16 cellular contexts compared by ENCODE assay signal in the genomic region with DNA sequence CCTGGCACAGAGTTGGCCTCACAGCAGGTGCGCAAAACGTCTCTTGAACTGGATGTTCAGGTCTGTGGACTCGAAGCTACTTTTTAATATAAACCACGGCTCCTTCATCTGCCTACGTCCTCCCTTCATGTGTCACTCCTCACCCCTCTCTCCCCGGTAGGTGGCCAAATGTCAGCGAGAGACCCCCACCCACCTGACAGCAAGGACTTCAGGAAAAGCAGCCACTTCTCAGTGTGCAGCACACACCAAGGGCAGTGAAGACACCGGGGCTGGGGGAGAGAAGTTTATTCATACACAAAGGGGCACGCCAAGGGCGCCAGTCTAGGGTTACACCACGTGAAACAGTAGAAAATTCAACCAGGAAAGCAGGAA.
DNase-seq lines count a peak whose midpoint lies in the region; ATAC-seq and TF ChIP-seq lines count a peak whose summit lies in the region.
"Had no signal": no experiment of that assay in that cellular context is flagged by ENCODE, and none has a peak within 500 bp of the region (broad histone marks: within the 10 kb centered on the region; RNA-seq: fewer than 3 reads in every experiment).

No MANE protein-coding gene starts in this region.

- TF ChIP-seq CTCF in heart right ventricle (IDR thresholded peaks at IDR 0.05) (no peak), upper lobe of right lung (IDR thresholded peaks at IDR 0.05) (no peak)

- no peaks in the 10 kb centered on the region for H3K9me3 Mint-ChIP-seq in T-cell
- no peaks in the 10 kb centered on the region for H3K9me3 Mint-ChIP-seq in stimulated activated effector memory CD8-positive, alpha-beta T cell treated with anti-CD3 and anti-CD28 coated beads, Interleukin-12 subunit alpha, Interleukin-12 subunit beta, amount 100 ng/mL, for 72 hours

- POLR2A ChIA-PET in T-cell (lab: Charles Lee): interaction anchor here in 1 of 2 donors (0.7 kb wide), 1 partner anchor 150 kb away, joined by 6 read pairs; no protein-coding TSS in a partner anchor

- no peak overlapping the region for H3K4me3 ChIP-seq in heart right ventricle
- no peak overlapping the region for H3K4me3 ChIP-seq in ectodermal cell (ENCODE audit: insufficient read depth, low read depth, low read length)
- H3K4me3 ChIP-seq in upper lobe of right lung: no peak overlapping the region
- H3K4me3 ChIP-seq: ascending aorta, smooth muscle cell, thyroid gland had no signal

- no peaks in the 10 kb centered on the region for H3K9me3 ChIP-seq in heart right ventricle
- H3K9me3 ChIP-seq in ectodermal cell (ENCODE audit: control insufficient read depth, low read length): no peaks in the 10 kb centered on the region
- no peaks in the 10 kb centered on the region for H3K9me3 ChIP-seq in upper lobe of right lung
- H3K9me3 ChIP-seq: ascending aorta, thyroid gland had no signal

- peak overlapping the region in 2 of 10 donors; percentile 2 to 25 for H3K27ac ChIP-seq in heart right ventricle
- H3K27ac ChIP-seq in ectodermal cell (ENCODE audit: insufficient read depth, low read depth, low read length, poor library complexity, severe bottlenecking): peak overlapping the region; percentile 53
- H3K27ac ChIP-seq in upper lobe of right lung: no peak overlapping the region
- H3K27ac ChIP-seq: ascending aorta, foreskin keratinocyte, thyroid gland had no signal

- H3K27me3 ChIP-seq in heart right ventricle: no peaks in the 10 kb centered on the region
- no peaks in the 10 kb centered on the region for H3K27me3 ChIP-seq in ectodermal cell (ENCODE audit: control insufficient read depth, insufficient read depth, low read length, poor library complexity, severe bottlenecking)
- no peaks in the 10 kb centered on the region for H3K27me3 ChIP-seq in upper lobe of right lung
- H3K27me3 ChIP-seq: ascending aorta, foreskin keratinocyte, thyroid gland had no signal

- 92 to 96% methylated on average over 11 of the region's 11 CpGs for WGBS in heart right ventricle, 2 donors
- 88 to 90% methylated on average over 9 to 11 of the region's 11 CpGs for WGBS in ectodermal cell, 2 experiments

- peaks cover 2 to 28% (median 11%) of the 10 kb centered on the region in 9 donors for H3K4me1 ChIP-seq in heart right ventricle
- peaks cover 18% of the 10 kb centered on the region for H3K4me1 ChIP-seq in ectodermal cell (ENCODE audit: control insufficient read depth, insufficient read depth, low read length)
- peaks cover 10% of the 10 kb centered on the region for H3K4me1 ChIP-seq in upper lobe of right lung
- H3K4me1 ChIP-seq: ascending aorta had no signal

- H3K4me1 Mint-ChIP-seq in T-cell: peaks cover 12 to 39% (median 35%) of the 10 kb centered on the region in 3 donors
- peaks cover 21% of the 10 kb centered on the region for H3K4me1 Mint-ChIP-seq in stimulated activated effector memory CD8-positive, alpha-beta T cell treated with anti-CD3 and anti-CD28 coated beads, Interleukin-12 subunit alpha, Interleukin-12 subunit beta, amount 100 ng/mL, for 72 hours

- intact Hi-C loops in left ventricle myocardium superior (cut with micrococcal nuclease): no loop called here
- intact Hi-C loops in heart right ventricle (cut with DNase I): loop anchor here in 1 of 10 donors (5.0 kb wide), 1 partner anchor 229 kb away; no protein-coding TSS in a partner anchor
- intact Hi-C loops in upper lobe of right lung (cut with DNase I): no loop called here

- peak; percentile 5 for DNase-seq in left ventricle myocardium superior
- DNase-seq in heart right ventricle: no peak
- no peak for DNase-seq in T-cell
- DNase-seq in stimulated activated effector memory CD8-positive, alpha-beta T cell treated with anti-CD3 and anti-CD28 coated beads, Interleukin-12 subunit alpha, Interleukin-12 subunit beta, amount 100 ng/mL, for 72 hours (ENCODE audit: low spot score in 2 of 2): no peak
- DNase-seq in upper lobe of right lung: no peak
- no peak for DNase-seq in LoVo (ENCODE audit: low spot score)
- no peak for DNase-seq in inferior parietal cortex (ENCODE audit: extremely low spot score)
- DNase-seq: AML-193, DMS 273 treated with DMSO at 0.1 percent for 48 hours, foreskin keratinocyte, NCI-H226, SHP77 treated with DMSO at 0.1 percent for 48 hours, thyroid gland had no signal

- H3K4me3 Mint-ChIP-seq in T-cell: peak overlapping the region in 1 of 3 donors; percentile 70
- no peak overlapping the region for H3K4me3 Mint-ChIP-seq in stimulated activated effector memory CD8-positive, alpha-beta T cell treated with anti-CD3 and anti-CD28 coated beads, Interleukin-12 subunit alpha, Interleukin-12 subunit beta, amount 100 ng/mL, for 72 hours

- peak overlapping the region; percentile 92 to 97 for H3K27ac Mint-ChIP-seq in T-cell
- peak overlapping the region; percentile 70 for H3K27ac Mint-ChIP-seq in stimulated activated effector memory CD8-positive, alpha-beta T cell treated with anti-CD3 and anti-CD28 coated beads, Interleukin-12 subunit alpha, Interleukin-12 subunit beta, amount 100 ng/mL, for 72 hours

- no peak for ATAC-seq in left ventricle myocardium superior
- ATAC-seq in heart right ventricle: no peak
- no peak for ATAC-seq in T-cell (replicated peaks in 1 of 4)
- no peak for ATAC-seq in stimulated activated effector memory CD8-positive, alpha-beta T cell treated with anti-CD3 and anti-CD28 coated beads, Interleukin-12 subunit alpha, Interleukin-12 subunit beta, amount 100 ng/mL, for 72 hours
- ATAC-seq in upper lobe of right lung: no peak
- ATAC-seq: foreskin keratinocyte had no signal

- H3K27me3 Mint-ChIP-seq in T-cell: no peaks in the 10 kb centered on the region

- CTCF ChIA-PET in T-cell (lab: Charles Lee): interaction anchor here in 1 of 2 donors (1.5 kb wide), 1 partner anchor 44 kb away, joined by 4 read pairs; no protein-coding TSS in a partner anchor

- peaks cover 5% of the 10 kb centered on the region for H3K36me3 Mint-ChIP-seq in T-cell
- H3K36me3 Mint-ChIP-seq in stimulated activated effector memory CD8-positive, alpha-beta T cell treated with anti-CD3 and anti-CD28 coated beads, Interleukin-12 subunit alpha, Interleukin-12 subunit beta, amount 100 ng/mL, for 72 hours: peaks cover 7% of the 10 kb centered on the region

- H3K36me3 ChIP-seq in heart right ventricle (peaks cover 0 to 31% (median 0%) of the 10 kb centered on the region in 9 donors), ectodermal cell (ENCODE audit: control insufficient read depth, insufficient read depth, low read length) (no peaks in the 10 kb centered on the region), upper lobe of right lung (peaks cover 19% of the 10 kb centered on the region)
- H3K36me3 ChIP-seq: thyroid gland had no signal
